Comparison of ENCODE assay signal across 1 cellular context in the genomic region with DNA sequence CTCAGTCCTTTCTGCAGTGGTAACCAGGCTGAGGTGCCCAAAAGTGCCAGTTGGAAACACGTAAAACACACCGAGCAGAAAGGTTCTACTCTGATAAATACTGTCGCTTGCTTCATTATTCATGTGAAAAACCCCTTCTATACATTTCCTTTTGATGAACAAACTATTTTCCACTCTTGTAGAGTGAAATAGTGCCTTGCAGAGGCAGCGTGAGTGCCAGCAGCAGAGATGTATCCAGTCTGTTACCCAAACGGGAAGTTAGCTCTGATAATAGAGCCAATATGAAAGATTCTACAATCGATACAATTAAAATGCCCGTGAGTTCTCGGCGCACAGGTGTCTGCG.
TF ChIP-seq lines count a peak whose summit lies in the region.

No MANE protein-coding gene starts in this region.

TF ChIP-seq in K562, 482 proteins besides CTCF, POLR2A, EP300 and RAD21:
- TF ChIP-seq ZEB2 (IDR thresholded peaks at IDR 0.05) (no peak), MAZ (CRISPR knock-in tag; conservative IDR thresholded peaks at IDR 0.05 in 1 of 2, IDR thresholded peaks at IDR 0.05 in 1 of 2) (no peak), RBM15 (IDR thresholded peaks at IDR 0.05; ENCODE audit: insufficient read depth, low read length) (no peak), USF2 (CRISPR knock-in tag; IDR thresholded peaks at IDR 0.05) (no peak), KDM5B (IDR thresholded peaks at IDR 0.05; ENCODE audit: insufficient replicate concordance, low read depth, low read length) (peak; percentile 11), ZNF133 (CRISPR knock-in tag; IDR thresholded peaks at IDR 0.05) (no peak), ZC3H4 (CRISPR knock-in tag; IDR thresholded peaks at IDR 0.05; ENCODE audit: borderline replicate concordance) (no peak), SIN3A (IDR thresholded peaks at IDR 0.05; ENCODE audit: borderline replicate concordance in 2 of 2, control insufficient read depth in 1 of 2, low read depth in 2 of 2, low read length in 2 of 2) (no peak)
- TF ChIP-seq, protein P1, sequence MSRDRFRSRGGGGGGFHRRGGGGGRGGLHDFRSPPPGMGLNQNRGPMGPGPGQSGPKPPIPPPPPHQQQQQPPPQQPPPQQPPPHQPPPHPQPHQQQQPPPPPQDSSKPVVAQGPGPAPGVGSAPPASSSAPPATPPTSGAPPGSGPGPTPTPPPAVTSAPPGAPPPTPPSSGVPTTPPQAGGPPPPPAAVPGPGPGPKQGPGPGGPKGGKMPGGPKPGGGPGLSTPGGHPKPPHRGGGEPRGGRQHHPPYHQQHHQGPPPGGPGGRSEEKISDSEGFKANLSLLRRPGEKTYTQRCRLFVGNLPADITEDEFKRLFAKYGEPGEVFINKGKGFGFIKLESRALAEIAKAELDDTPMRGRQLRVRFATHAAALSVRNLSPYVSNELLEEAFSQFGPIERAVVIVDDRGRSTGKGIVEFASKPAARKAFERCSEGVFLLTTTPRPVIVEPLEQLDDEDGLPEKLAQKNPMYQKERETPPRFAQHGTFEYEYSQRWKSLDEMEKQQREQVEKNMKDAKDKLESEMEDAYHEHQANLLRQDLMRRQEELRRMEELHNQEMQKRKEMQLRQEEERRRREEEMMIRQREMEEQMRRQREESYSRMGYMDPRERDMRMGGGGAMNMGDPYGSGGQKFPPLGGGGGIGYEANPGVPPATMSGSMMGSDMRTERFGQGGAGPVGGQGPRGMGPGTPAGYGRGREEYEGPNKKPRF (IDR thresholded peaks at IDR 0.05; ENCODE audit: low read depth, low read length): no peak
